Comparison of ENCODE assay signal across 26 cellular contexts in genomic region chr20:36528176-36528874, GRCh38. TPM values are rescaled to one million over a fixed set of nuclear protein-coding genes. Genes with fewer than 3 reads are reported as not detected.
DNase-seq lines count a peak whose midpoint lies in the region; TF ChIP-seq lines count a peak whose summit lies in the region.
"Had no signal": no experiment of that assay in that cellular context is flagged by ENCODE, and none has a peak within 500 bp of the region (broad histone marks: within the 10 kb centered on the region; RNA-seq: fewer than 3 reads in every experiment).

No MANE protein-coding gene starts in this region.

- in situ Hi-C loops in GM13976 (cut with MboI; ENCODE audit: low sequenced_read_pairs, unreplicated experiment) = no loop called here
- in situ Hi-C loops in GM13977 (cut with MboI; ENCODE audit: low pct_unique_long_range_greater_than_20kb, low sequenced_read_pairs, unreplicated experiment) = no loop called here

- H3K27me3 ChIP-seq in rectal smooth muscle tissue (ENCODE audit: control insufficient read depth, insufficient read depth, low read length) = no peaks in the 10 kb centered on the region
- H3K27me3 ChIP-seq: BLaER1, ovary, right atrium auricular region had no signal

- H3K9me3 Mint-ChIP-seq in brain = no peaks in the 10 kb centered on the region
- H3K9me3 Mint-ChIP-seq: activated naive CD8-positive, alpha-beta T cell treated with anti-CD3 and anti-CD28 coated beads for 36 hours; nephron progenitor cell had no signal

- peak overlapping the region in 3 of 5 experiments; percentile 81 to 95 (median 86) for H3K27ac Mint-ChIP-seq in brain
- H3K27ac Mint-ChIP-seq: activated CD8-positive, alpha-beta T cell treated with anti-CD3 and anti-CD28 coated beads, Interleukin-2, amount 10 ng/mL, durations not matched to agents 7 days and 5 days; activated naive CD8-positive, alpha-beta T cell treated with anti-CD3 and anti-CD28 coated beads for 36 hours; T-helper 17 cell had no signal

- peaks cover 20% of the 10 kb centered on the region for H3K36me3 ChIP-seq in rectal smooth muscle tissue (ENCODE audit: control insufficient read depth, insufficient read depth, low read length)
- H3K36me3 ChIP-seq: ovary had no signal

- H3K36me3 Mint-ChIP-seq in brain = peaks cover 53% of the 10 kb centered on the region
- H3K36me3 Mint-ChIP-seq: activated naive CD8-positive, alpha-beta T cell treated with anti-CD3 and anti-CD28 coated beads for 36 hours had no signal

- TF ChIP-seq CTCF in GM13976 (IDR thresholded peaks at IDR 0.05; ENCODE audit: borderline replicate concordance, control extremely low read depth, extremely low read depth, insufficient read depth, missing control alignments) (no peak), brain (conservative IDR thresholded peaks at IDR 0.05) (no peak), GM13977 (IDR thresholded peaks at IDR 0.05; ENCODE audit: extremely low read depth, insufficient read depth, missing control alignments) (no peak)

- no peaks in the 10 kb centered on the region for H3K4me1 Mint-ChIP-seq in brain
- H3K4me1 Mint-ChIP-seq: activated naive CD8-positive, alpha-beta T cell treated with anti-CD3 and anti-CD28 coated beads for 36 hours; T-helper 17 cell had no signal

- H3K4me1 ChIP-seq in rectal smooth muscle tissue (ENCODE audit: control insufficient read depth, insufficient read depth, low read length) = peaks cover 18% of the 10 kb centered on the region

- no peak overlapping the region for H3K4me3 Mint-ChIP-seq in brain
- H3K4me3 Mint-ChIP-seq: activated CD8-positive, alpha-beta T cell treated with anti-CD3 and anti-CD28 coated beads, Interleukin-2, amount 10 ng/mL, durations not matched to agents 7 days and 5 days; activated naive CD8-positive, alpha-beta T cell treated with anti-CD3 and anti-CD28 coated beads for 36 hours; nephron progenitor cell; T-helper 17 cell had no signal

- H3K27me3 Mint-ChIP-seq in brain = no peaks in the 10 kb centered on the region
- H3K27me3 Mint-ChIP-seq: activated naive CD8-positive, alpha-beta T cell treated with anti-CD3 and anti-CD28 coated beads for 36 hours; T-helper 17 cell had no signal

- no peak overlapping the region for H3K9ac ChIP-seq in rectal smooth muscle tissue (ENCODE audit: low read length)
- H3K9ac ChIP-seq: BLaER1, GM23248, SK-N-SH had no signal

- H3K4me3 ChIP-seq in rectal smooth muscle tissue (ENCODE audit: low read length) = no peak overlapping the region
- H3K4me3 ChIP-seq: BLaER1, GM23248, mucosa of descending colon, ovary, right atrium auricular region had no signal

- DNase-seq in GM13976 (ENCODE audit: low spot score) (peak; percentile 14), NCI-H2171 treated with DMSO at 0.1 percent for 48 hours (lab: John Stamatoyannopoulos, UW) (peak; percentile 83), NCI-H1417 (lab: John Stamatoyannopoulos, UW) (no peak), anterior cingulate cortex (lab: John Stamatoyannopoulos, UW) (no peak), GM13977 (ENCODE audit: low spot score) (no peak), NCI-H748 (lab: John Stamatoyannopoulos, UW; ENCODE audit: unreplicated experiment) (no peak)
- DNase-seq: activated CD8-positive, alpha-beta T cell treated with anti-CD3 and anti-CD28 coated beads, Interleukin-2, amount 10 ng/mL, durations not matched to agents 7 days and 5 days; activated effector memory CD4-positive, alpha-beta T cell treated with Interleukin-2 at 50 U/mL for 16 hours; activated naive CD8-positive, alpha-beta T cell treated with anti-CD3 and anti-CD28 coated beads for 36 hours; activated T-cell treated with anti-CD3 and anti-CD28 coated beads for 4 hours; GF-D8; GM23248; mucosa of descending colon; NCI-H1930; NCI-H2227 treated with DMSO at 0.1 percent for 48 hours; NCI-H774; nephron progenitor cell; RPMI8226; SK-N-SH; stimulated activated CD4-positive, alpha-beta T cell treated with anti-CD3 and anti-CD28 coated beads, Interleukin-2, amount 100 ng/mL, for 48 hours; T-helper 17 cell had no signal

- H3K27ac ChIP-seq in rectal smooth muscle tissue (ENCODE audit: low read depth, low read length) = peak overlapping the region; percentile 80
- H3K27ac ChIP-seq: BLaER1, GM23248 had no signal

RNA-seq across cellular contexts. Expression of gene MYL9, which starts 13.0 kb away (rescaled TPM):
- 52.8 TPM for polyA plus RNA-seq in brain (ENCODE audit: insufficient read depth, low read depth, low replicate concordance)
- polyA plus RNA-seq: SK-N-SH had no signal

RNA-seq across cellular contexts. Expression of gene TGIF2, which starts 45.1 kb away (rescaled TPM):
- polyA plus RNA-seq in brain (ENCODE audit: insufficient read depth, low read depth, low replicate concordance) = 1.9 TPM

Comparison
In these comparisons a context has a peak if more than half of its experiments do, and no peak if none do; other contexts are left out.
1. DNase-seq: peak in GM13976 (single experiment) and NCI-H2171 treated with DMSO at 0.1 percent for 48 hours (single experiment); none in NCI-H1417 (0 of 3), anterior cingulate cortex (0 of 58), GM13977 (single experiment) and NCI-H748 (single experiment).